In the genomic region with DNA sequence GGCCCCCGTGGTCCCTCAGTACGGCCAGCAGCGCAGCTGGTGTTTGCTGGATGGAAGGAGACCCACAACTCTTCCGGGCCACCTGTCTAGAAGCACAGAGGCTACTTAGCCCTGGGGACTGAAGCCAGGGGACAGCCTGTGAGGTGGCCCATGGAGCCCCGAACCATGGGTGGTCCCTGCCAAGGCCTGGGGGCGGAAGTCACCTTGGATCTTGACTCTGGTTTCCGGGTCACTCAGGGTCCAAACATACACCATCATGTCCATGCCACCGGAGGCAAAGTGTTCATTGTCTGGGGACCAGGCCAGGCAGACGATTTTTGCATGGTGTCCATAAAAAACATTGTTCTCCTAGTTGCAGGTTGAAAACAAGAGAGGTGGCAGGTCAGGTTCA, we compare ENCODE assay signal across 24 cellular contexts. TPM values are rescaled to one million over a fixed set of nuclear protein-coding genes. Genes with fewer than 3 reads are reported as not detected.
DNase-seq lines count a peak whose midpoint lies in the region; ATAC-seq and TF ChIP-seq lines count a peak whose summit lies in the region.
"Had no signal": no experiment of that assay in that cellular context is flagged by ENCODE, and none has a peak within 500 bp of the region (broad histone marks: within the 10 kb centered on the region; RNA-seq: fewer than 3 reads in every experiment).

No MANE protein-coding gene starts in this region.

- H3K4me1 Mint-ChIP-seq in activated naive CD4-positive, alpha-beta T cell treated with anti-CD3 and anti-CD28 coated beads, Interleukin-2, amount 10 ng/mL, durations not matched to agents 7 days and 5 days: no peaks in the 10 kb centered on the region

- peaks cover 74 to 86% of the 10 kb centered on the region in 2 donors for H3K36me3 ChIP-seq in stomach smooth muscle (ENCODE audit: control insufficient read depth in 2 of 2, insufficient read depth in 2 of 2, low read length in 2 of 2)
- H3K36me3 ChIP-seq: neural progenitor cell, uterus had no signal

- no peak overlapping the region for H3K4me3 ChIP-seq in stomach smooth muscle (ENCODE audit: low read length in 2 of 2)
- H3K4me3 ChIP-seq: HAP-1, lower lobe of right lung, mucosa of descending colon, neural progenitor cell, PC-9, SJSA1, uterus had no signal

- H3K9me3 ChIP-seq in stomach smooth muscle (ENCODE audit: control insufficient read depth in 2 of 2, low read length in 2 of 2): no peaks in the 10 kb centered on the region
- H3K9me3 ChIP-seq: Caco-2, HAP-1, lower lobe of right lung, mucosa of descending colon, SJSA1, uterus had no signal

- CTCF ChIA-PET in activated naive CD4-positive, alpha-beta T cell treated with anti-CD3 and anti-CD28 coated beads, Interleukin-2, amount 10 ng/mL, durations not matched to agents 7 days and 5 days (lab: Charles Lee): interaction anchor here (1.3 kb wide), 2 partner anchors 11 to 12 kb away, joined by 3 read pairs; no protein-coding TSS in a partner anchor
- CTCF ChIA-PET in RWPE1 (lab: Yijun Ruan, JAX): no interaction called here

- H3K27me3 ChIP-seq in stomach smooth muscle (ENCODE audit: control insufficient read depth in 1 of 2, insufficient read depth in 2 of 2, low read length in 2 of 2): no peaks in the 10 kb centered on the region
- H3K27me3 ChIP-seq: neural progenitor cell, SJSA1, uterus had no signal

- H3K27ac ChIP-seq in RWPE1: peak overlapping the region; percentile 57
- H3K27ac ChIP-seq in stomach smooth muscle (ENCODE audit: low read length): peak overlapping the region; percentile 41
- H3K27ac ChIP-seq: neural progenitor cell, PC-9, SJSA1, uterus had no signal

- no peak for DNase-seq in activated naive CD4-positive, alpha-beta T cell treated with anti-CD3 and anti-CD28 coated beads, Interleukin-2, amount 10 ng/mL, durations not matched to agents 7 days and 5 days
- DNase-seq in activated naive CD4-positive, alpha-beta T cell treated with anti-CD3 and anti-CD28 coated beads, Interleukin-2, amount 50 U/mL, for 72 hours (ENCODE audit: low spot score in 2 of 2): no peak
- DNase-seq in RWPE1 (ENCODE audit: low spot score) (no peak), left lobe of liver (ENCODE audit: low spot score) (peak; percentile 40), KBM-7 (no peak), glomerular visceral epithelial cell (ENCODE audit: extremely low spot score) (no peak)
- DNase-seq: activated naive CD8-positive, alpha-beta T cell treated with anti-CD3 and anti-CD28 coated beads for 36 hours; cerebellar nuclear complex; DMS79 treated with DMSO at 0.1 percent for 48 hours; Kasumi-1; MV-4-11; NCI-H510A treated with DMSO at 0.1 percent for 48 hours; PC-9; stimulated activated CD4-positive, alpha-beta T cell treated with anti-CD3 and anti-CD28 coated beads, Interleukin-2, amount 100 ng/mL, for 24 hours had no signal

- H3K27ac Mint-ChIP-seq in activated naive CD4-positive, alpha-beta T cell treated with anti-CD3 and anti-CD28 coated beads, Interleukin-2, amount 10 ng/mL, durations not matched to agents 7 days and 5 days: peak overlapping the region; percentile 46
- peak overlapping the region in 1 of 2 donors; percentile 67 for H3K27ac Mint-ChIP-seq in activated naive CD4-positive, alpha-beta T cell treated with anti-CD3 and anti-CD28 coated beads, Interleukin-2, amount 50 U/mL, for 72 hours
- H3K27ac Mint-ChIP-seq: neural progenitor cell had no signal

- POLR2A ChIA-PET in RWPE1 (lab: Yijun Ruan, JAX; ENCODE audit: low non-redundant PET): no interaction called here

- H3K36me3 Mint-ChIP-seq in activated naive CD4-positive, alpha-beta T cell treated with anti-CD3 and anti-CD28 coated beads, Interleukin-2, amount 10 ng/mL, durations not matched to agents 7 days and 5 days: peaks cover 68% of the 10 kb centered on the region
- H3K36me3 Mint-ChIP-seq in activated naive CD4-positive, alpha-beta T cell treated with anti-CD3 and anti-CD28 coated beads, Interleukin-2, amount 50 U/mL, for 72 hours: peaks cover 23 to 31% of the 10 kb centered on the region in 2 donors

- in situ Hi-C loops in KBM-7 (cut with MboI; ENCODE audit: low pct_unique_long_range_greater_than_20kb, low sequenced_read_pairs): no loop called here

- no peak overlapping the region for H3K9ac ChIP-seq in stomach smooth muscle (ENCODE audit: low read length in 2 of 2)
- H3K9ac ChIP-seq: neural progenitor cell had no signal

- H3K9me3 Mint-ChIP-seq in activated naive CD4-positive, alpha-beta T cell treated with anti-CD3 and anti-CD28 coated beads, Interleukin-2, amount 10 ng/mL, durations not matched to agents 7 days and 5 days: no peaks in the 10 kb centered on the region
- no peaks in the 10 kb centered on the region for H3K9me3 Mint-ChIP-seq in activated naive CD4-positive, alpha-beta T cell treated with anti-CD3 and anti-CD28 coated beads, Interleukin-2, amount 50 U/mL, for 72 hours
- H3K9me3 Mint-ChIP-seq: activated naive CD8-positive, alpha-beta T cell treated with anti-CD3 and anti-CD28 coated beads for 36 hours; neural progenitor cell had no signal

- no peak for ATAC-seq in activated naive CD4-positive, alpha-beta T cell treated with anti-CD3 and anti-CD28 coated beads, Interleukin-2, amount 50 U/mL, for 72 hours
- ATAC-seq in left lobe of liver: no peak
- ATAC-seq in GM19452 (IDR thresholded peaks at IDR 0.05; ENCODE audit: unreplicated experiment): no peak

- H3K27me3 Mint-ChIP-seq in activated naive CD4-positive, alpha-beta T cell treated with anti-CD3 and anti-CD28 coated beads, Interleukin-2, amount 10 ng/mL, durations not matched to agents 7 days and 5 days: no peaks in the 10 kb centered on the region
- H3K27me3 Mint-ChIP-seq: activated naive CD8-positive, alpha-beta T cell treated with anti-CD3 and anti-CD28 coated beads for 36 hours; progenitor cell of endocrine pancreas had no signal

- TF ChIP-seq CTCF in RWPE1 (conservative IDR thresholded peaks at IDR 0.05; ENCODE audit: low read depth): no peak

- no peak overlapping the region for H3K4me3 Mint-ChIP-seq in activated naive CD4-positive, alpha-beta T cell treated with anti-CD3 and anti-CD28 coated beads, Interleukin-2, amount 10 ng/mL, durations not matched to agents 7 days and 5 days
- H3K4me3 Mint-ChIP-seq: activated naive CD8-positive, alpha-beta T cell treated with anti-CD3 and anti-CD28 coated beads for 36 hours; neural progenitor cell had no signal

- H3K4me1 ChIP-seq in stomach smooth muscle (ENCODE audit: control insufficient read depth, insufficient read depth, low read length): peaks cover 2% of the 10 kb centered on the region
- H3K4me1 ChIP-seq: Caco-2, HAP-1, neural progenitor cell, SJSA1, uterus had no signal

RNA-seq across cellular contexts. Expression of a gene that starts 39.5 kb away (rescaled TPM):
- total RNA-seq in activated naive CD4-positive, alpha-beta T cell treated with anti-CD3 and anti-CD28 coated beads, Interleukin-2, amount 50 U/mL, for 72 hours: 100 to 1,000 TPM; 382 to 520 TPM
- total RNA-seq in left lobe of liver: 69.5 TPM

RNA-seq across cellular contexts. Expression of a gene that starts 55.8 kb away (rescaled TPM):
- total RNA-seq in activated naive CD4-positive, alpha-beta T cell treated with anti-CD3 and anti-CD28 coated beads, Interleukin-2, amount 50 U/mL, for 72 hours: 1 to 10 TPM in 1 of 2 donors, under 1 TPM in 1; 0.52 to 1.2 TPM
- total RNA-seq in left lobe of liver: 21.7 TPM
- total RNA-seq: SJSA1 had no signal

Comparison
In these comparisons a context has a peak if more than half of its experiments do, and no peak if none do; other contexts are left out.
1. RNA of a gene that starts 55.8 kb away (total RNA-seq): 21.7 TPM in left lobe of liver (single experiment); 0.52 to 1.2 TPM in activated naive CD4-positive, alpha-beta T cell treated with anti-CD3 and anti-CD28 coated beads, Interleukin-2, amount 50 U/mL, for 72 hours; every median in the first group is over 10 times any median in the second.